In the genomic region with DNA sequence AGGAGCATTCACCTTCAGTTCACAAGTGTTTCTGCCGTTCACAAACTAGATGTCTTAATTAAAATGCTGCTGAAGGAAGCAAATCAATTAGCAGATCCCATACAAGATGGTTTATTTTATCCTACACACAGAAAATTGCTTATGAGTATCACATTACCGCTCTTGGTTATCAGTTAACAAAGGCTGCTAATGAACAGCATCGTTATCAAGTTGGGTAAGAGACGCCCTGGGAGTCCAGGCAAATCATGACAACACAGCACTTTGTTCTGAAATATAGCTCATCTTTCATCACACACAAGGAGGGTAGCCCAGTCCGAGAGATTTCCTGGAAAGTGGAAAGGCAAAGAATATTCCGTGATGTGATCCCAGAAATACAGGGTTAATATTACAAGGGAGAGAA, we compare ENCODE assay signal across 34 cellular contexts. TPM values are rescaled to one million over a fixed set of nuclear protein-coding genes. Genes with fewer than 3 reads are reported as not detected.
"Had no signal": no experiment of that assay in that cellular context is flagged by ENCODE, and none has a peak within 500 bp of the region (broad histone marks: within the 10 kb centered on the region; RNA-seq: fewer than 3 reads in every experiment).

No MANE protein-coding gene starts in this region.

- H3K36me3 Mint-ChIP-seq: mesothelial cell of epicardium, naive B cell had no signal

- H3K27me3 Mint-ChIP-seq: natural killer cell treated with Interleukin-12 subunit alpha and Interleukin-12 subunit beta and Interleukin-15 and Interleukin-18, amount 100 ng/mL, for 72 hours had no signal

- H3K4me1 ChIP-seq: left ventricle myocardium inferior, right atrium auricular region, right lobe of liver, stomach, testis, thyroid gland, transverse colon, upper lobe of left lung, vagina had no signal

- H3K9ac ChIP-seq: parathyroid adenoma had no signal

- H3K27ac ChIP-seq: hepatocyte, left ventricle myocardium inferior, parathyroid adenoma, right atrium auricular region, right lobe of liver, stomach, testis, thyroid gland, transverse colon, upper lobe of left lung, vagina had no signal

- H3K27me3 ChIP-seq: right atrium auricular region, right lobe of liver, testis, thyroid gland, transverse colon, upper lobe of left lung, vagina had no signal

- H3K79me2 ChIP-seq: hepatocyte, parathyroid adenoma had no signal

- H3K27ac Mint-ChIP-seq: mesothelial cell of epicardium; naive B cell; natural killer cell treated with Interleukin-12 subunit alpha and Interleukin-12 subunit beta and Interleukin-15 and Interleukin-18, amount 100 ng/mL, for 72 hours; progenitor cell of endocrine pancreas; stimulated activated naive B cell treated with anti-CD40 and anti-IgM and Interleukin-4, amounts not matched to agents 10 μg/mL and 1 μg/mL and 100 μg/mL, for 72 hours had no signal

- DNase-seq: islet precursor cell; left ventricle myocardium inferior; mesendoderm; naive B cell; right lobe of liver; stimulated activated CD4-positive, alpha-beta T cell treated with anti-CD3 and anti-CD28 coated beads, Interleukin-1b, Interleukin-23, amount 100 ng/mL, for 48 hours; stimulated activated CD4-positive, alpha-beta T cell treated with anti-CD3 and anti-CD28 coated beads, Interleukin-2, amount 100 ng/mL, for 48 hours; stimulated activated CD4-positive, alpha-beta T cell treated with anti-CD3 and anti-CD28 coated beads, Interleukin-4, amount 100 ng/mL, for 4 hours; stimulated activated CD8-positive, alpha-beta memory T cell treated with anti-CD3 and anti-CD28 coated beads, Interleukin-4, amount 100 ng/mL, for 48 hours; stimulated activated naive B cell treated with anti-CD40 and anti-IgM and Interleukin-4, amounts not matched to agents 10 μg/mL and 1 μg/mL and 100 μg/mL, for 72 hours; stimulated activated naive CD8-positive, alpha-beta T cell treated with anti-CD3 and anti-CD28 coated beads, Interleukin-15, Interleukin-2, amounts not matched to agents 100 U/mL and 50 U/mL, for 24 hours; stomach; testis; thyroid gland; transverse colon; upper lobe of left lung had no signal

- H3K9me3 Mint-ChIP-seq: mesothelial cell of epicardium; naive B cell; natural killer cell treated with Interleukin-12 subunit alpha and Interleukin-12 subunit beta and Interleukin-15 and Interleukin-18, amount 100 ng/mL, for 72 hours had no signal

- ATAC-seq: natural killer cell treated with Interleukin-12 subunit alpha and Interleukin-12 subunit beta and Interleukin-15 and Interleukin-18, amount 100 ng/mL, for 72 hours; right lobe of liver; stimulated activated naive B cell treated with anti-CD40 and anti-IgM and Interleukin-4, amounts not matched to agents 10 μg/mL and 1 μg/mL and 100 μg/mL, for 72 hours; stimulated activated naive CD8-positive, alpha-beta T cell treated with anti-CD3 and anti-CD28 coated beads, Interleukin-15, Interleukin-2, amounts not matched to agents 100 U/mL and 50 U/mL, for 24 hours had no signal

- H3K9me3 ChIP-seq: left ventricle myocardium inferior, right atrium auricular region, right lobe of liver, stomach, testis, thyroid gland, transverse colon, upper lobe of left lung, vagina had no signal

- H3K36me3 ChIP-seq: right atrium auricular region, right lobe of liver, stomach, thyroid gland, transverse colon, upper lobe of left lung, vagina had no signal

- H3K4me3 ChIP-seq: hepatocyte, left ventricle myocardium inferior, lung, right atrium auricular region, right lobe of liver, smooth muscle cell, stomach, testis, thyroid gland, transverse colon, upper lobe of left lung, vagina had no signal

- H2AFZ ChIP-seq: hepatocyte, parathyroid adenoma had no signal

- H3K4me3 Mint-ChIP-seq: mesothelial cell of epicardium; naive B cell; natural killer cell treated with Interleukin-12 subunit alpha and Interleukin-12 subunit beta and Interleukin-15 and Interleukin-18, amount 100 ng/mL, for 72 hours; stimulated activated naive B cell treated with anti-CD40 and anti-IgM and Interleukin-4, amounts not matched to agents 10 μg/mL and 1 μg/mL and 100 μg/mL, for 72 hours had no signal

- H3K4me2 ChIP-seq: hepatocyte, smooth muscle cell had no signal

- H3K4me1 Mint-ChIP-seq: mesothelial cell of epicardium, naive B cell had no signal

RNA-seq across cellular contexts. Expression of a gene that starts 20.8 kb away (rescaled TPM):
- total RNA-seq: hepatocyte, kidney epithelial cell, left ventricle myocardium inferior, lower leg skin, mesothelial cell of epicardium, mononuclear cell, osteocyte, progenitor cell of endocrine pancreas, pulmonary artery endothelial cell, renal cortical epithelial cell, right atrium auricular region, right lobe of liver, skeletal muscle tissue, smooth muscle cell, stomach, thyroid gland, transverse colon, urinary bladder, vagina had no signal
- polyA plus RNA-seq: hepatocyte, neural cell, smooth muscle cell, stomach, urinary bladder had no signal

RNA-seq across cellular contexts. Expression of a gene that starts 33.5 kb away (rescaled TPM):
- total RNA-seq: mesothelial cell of epicardium, osteocyte, progenitor cell of endocrine pancreas, renal cortical epithelial cell had no signal
- polyA plus RNA-seq: hepatocyte, neural cell, smooth muscle cell had no signal
